ENCODE assay signal across 17 cellular contexts in the genomic region with DNA sequence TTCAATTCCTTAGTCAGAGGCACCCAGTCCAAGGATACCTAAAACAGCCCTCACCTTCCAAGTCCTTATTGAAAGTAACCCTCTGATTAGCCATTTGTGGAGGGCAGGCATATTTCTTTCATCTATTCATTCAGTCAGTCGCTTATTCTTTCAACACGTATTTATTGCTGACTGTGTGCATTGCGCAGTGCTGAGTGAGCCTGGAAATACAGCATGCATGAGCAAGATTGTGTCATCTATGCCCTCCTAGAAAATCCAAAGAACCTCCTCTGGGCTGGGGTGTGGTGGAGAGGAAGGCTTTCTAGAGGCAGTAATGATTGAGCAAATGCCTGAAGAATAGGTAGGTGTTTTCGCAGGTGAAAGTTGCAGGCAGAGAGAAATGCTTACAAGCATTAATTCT. TPM values are rescaled to one million over a fixed set of nuclear protein-coding genes. Genes with fewer than 3 reads are reported as not detected.
DNase-seq lines count a peak whose midpoint lies in the region; ATAC-seq and TF ChIP-seq lines count a peak whose summit lies in the region.
"Had no signal": no experiment of that assay in that cellular context is flagged by ENCODE, and none has a peak within 500 bp of the region (broad histone marks: within the 10 kb centered on the region; RNA-seq: fewer than 3 reads in every experiment).

No MANE protein-coding gene starts in this region.

- no peaks in the 10 kb centered on the region for H3K9me3 Mint-ChIP-seq in HFFc6

- no peaks in the 10 kb centered on the region for H3K36me3 ChIP-seq in osteoblast (ENCODE audit: insufficient read depth, low read length)

- no peak for TF ChIP-seq CTCF in HFFc6 (IDR thresholded peaks at IDR 0.05)
- no peak for TF ChIP-seq CTCF in osteoblast (IDR thresholded peaks at IDR 0.05; ENCODE audit: extremely low read depth, low read depth, low read length)

- in situ Hi-C loops in ACHN (cut with HindIII; ENCODE audit: low pct_ligation_motif_present, low pct_unique_long_range_greater_than_20kb, low sequenced_read_pairs) = no loop called here

- no peaks in the 10 kb centered on the region for H3K27me3 ChIP-seq in osteoblast (ENCODE audit: insufficient read depth, low read length)

- no peak overlapping the region for H3K4me3 Mint-ChIP-seq in HFFc6

- H3K4me2 ChIP-seq in osteoblast (ENCODE audit: insufficient read depth, low read length) = no peak overlapping the region

- ATAC-seq in esophagus mucosa (peak; percentile 95), GM18867 (IDR thresholded peaks at IDR 0.05; ENCODE audit: unreplicated experiment) (no peak)

- H3K27ac ChIP-seq in osteoblast (ENCODE audit: low read depth, low read length) = no peak overlapping the region
- H3K27ac ChIP-seq: C4-2B, SK-N-MC had no signal

- no peaks in the 10 kb centered on the region; the same call in 1 of the 2 replicates for H3K27me3 Mint-ChIP-seq in HFFc6 (ENCODE audit: insufficient read depth)

- H2AFZ ChIP-seq in osteoblast (ENCODE audit: low read length) = peak overlapping the region; percentile 20

- no peaks in the 10 kb centered on the region for H4K20me1 ChIP-seq in osteoblast (ENCODE audit: insufficient read depth, low read length)

- H3K4me1 ChIP-seq in osteoblast (ENCODE audit: insufficient read depth, low read length) = peaks cover 7% of the 10 kb centered on the region

- DNase-seq in AG08396 (ENCODE audit: low spot score) (peak; percentile 25), HFFc6 (no peak), osteoblast (ENCODE audit: insufficient read length, low spot score, missing footprints) (no peak), ACHN (no peak), amniotic stem cell (lab: John Stamatoyannopoulos, UW) (no peak)
- DNase-seq: AML-193, H7, NCI-H1417, NCI-H187, NCI-H2227 treated with DMSO at 0.1 percent for 48 hours, NCI-H510A treated with DMSO at 0.1 percent for 48 hours, NCI-H774, SHP77 had no signal

- H3K27ac Mint-ChIP-seq in HFFc6 = peak overlapping the region; percentile 39; the same call in 1 of the 2 replicates

- no peaks in the 10 kb centered on the region for H3K79me2 ChIP-seq in osteoblast (ENCODE audit: insufficient read depth, low read length)

- no peaks in the 10 kb centered on the region for H3K36me3 Mint-ChIP-seq in HFFc6 (ENCODE audit: low read depth)

- peaks cover 62% of the 10 kb centered on the region for H3K4me1 Mint-ChIP-seq in HFFc6 (ENCODE audit: low read depth)

- H3K4me3 ChIP-seq in osteoblast (ENCODE audit: insufficient read depth, low read length) = no peak overlapping the region
- H3K4me3 ChIP-seq: SK-N-MC had no signal

- no peaks in the 10 kb centered on the region for H3K9me3 ChIP-seq in osteoblast (ENCODE audit: low read depth, low read length)

RNA-seq across cellular contexts. Expression of gene FEM1C, which starts 8.5 kb away (rescaled TPM):
- 10 to 100 TPM; 12.1 to 15.9 (median 14.9) TPM for total RNA-seq in HFFc6 (2021; fragmentation: NEBNext Ultra II Directional; extraction: Animal tissue kit (Norgen Biotek cat#: 25700))
- 9.0 TPM for total RNA-seq in esophagus mucosa
- total RNA-seq in osteoblast = 17.1 and 17.4 TPM in 2 replicates

RNA-seq across cellular contexts. Expression of gene TICAM2, which starts 49.2 kb away (rescaled TPM):
- 10 to 100 TPM in 4 of 6 experiments, 1 to 10 TPM in 2; 8.3 to 15.9 (median 13.1) TPM for total RNA-seq in HFFc6 (2021; fragmentation: NEBNext Ultra II Directional; extraction: Animal tissue kit (Norgen Biotek cat#: 25700))
- total RNA-seq in esophagus mucosa = 1.2 TPM
- 6.9 and 9.1 TPM in 2 replicates for total RNA-seq in osteoblast
- total RNA-seq: H7 had no signal
